In the genomic region with DNA sequence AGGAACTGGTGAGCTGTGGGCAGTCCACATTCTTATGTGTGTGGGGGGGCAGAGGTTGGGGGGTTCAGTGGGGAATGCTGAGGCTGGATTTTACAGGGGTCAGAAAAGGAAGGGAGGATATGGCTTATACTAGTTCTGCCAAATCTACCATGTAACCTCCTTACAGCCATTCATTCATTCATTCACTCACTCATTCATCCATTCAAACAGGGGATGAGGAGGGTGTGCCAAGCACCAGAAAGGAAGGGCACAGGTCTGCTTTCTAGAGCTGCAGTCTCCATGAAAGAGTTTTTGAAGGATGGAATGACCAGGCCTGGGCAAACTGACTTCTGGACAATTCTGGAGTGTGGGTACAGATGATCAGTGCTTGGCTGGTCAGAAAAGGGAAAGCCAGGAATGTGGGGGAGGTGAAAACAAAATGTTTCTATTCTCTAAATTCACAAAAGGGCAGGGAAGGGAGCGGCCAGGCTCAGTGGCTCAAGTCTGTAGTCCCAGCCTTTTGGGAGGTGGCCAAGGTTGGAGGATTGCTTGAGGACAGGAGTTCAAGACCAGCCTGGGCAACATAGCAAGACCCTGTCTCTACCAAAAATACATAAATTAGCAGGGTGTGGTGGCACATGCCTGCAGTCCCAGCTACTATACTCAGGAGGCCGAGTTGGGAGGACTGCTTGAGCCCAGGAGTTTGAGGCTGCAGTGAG, we compare ENCODE assay signal across 2 cellular contexts.
TF ChIP-seq lines count a peak whose summit lies in the region.

No MANE protein-coding gene starts in this region.

TF ChIP-seq in HepG2, 621 proteins besides CTCF, POLR2A, EP300 and RAD21:
- 0 out of 2 replicates have a peak, but pooled peaks have one; percentile 60 for TF ChIP-seq ZNF121 (CRISPR knock-in tag; IDR thresholded peaks at IDR 0.05)
- TF ChIP-seq, protein P1, sequence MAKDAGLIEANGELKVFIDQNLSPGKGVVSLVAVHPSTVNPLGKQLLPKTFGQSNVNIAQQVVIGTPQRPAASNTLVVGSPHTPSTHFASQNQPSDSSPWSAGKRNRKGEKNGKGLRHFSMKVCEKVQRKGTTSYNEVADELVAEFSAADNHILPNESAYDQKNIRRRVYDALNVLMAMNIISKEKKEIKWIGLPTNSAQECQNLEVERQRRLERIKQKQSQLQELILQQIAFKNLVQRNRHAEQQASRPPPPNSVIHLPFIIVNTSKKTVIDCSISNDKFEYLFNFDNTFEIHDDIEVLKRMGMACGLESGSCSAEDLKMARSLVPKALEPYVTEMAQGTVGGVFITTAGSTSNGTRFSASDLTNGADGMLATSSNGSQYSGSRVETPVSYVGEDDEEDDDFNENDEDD (CRISPR knock-in tag; IDR thresholded peaks at IDR 0.05; ENCODE audit: borderline replicate concordance): no peak
- TF ChIP-seq, protein P2, sequence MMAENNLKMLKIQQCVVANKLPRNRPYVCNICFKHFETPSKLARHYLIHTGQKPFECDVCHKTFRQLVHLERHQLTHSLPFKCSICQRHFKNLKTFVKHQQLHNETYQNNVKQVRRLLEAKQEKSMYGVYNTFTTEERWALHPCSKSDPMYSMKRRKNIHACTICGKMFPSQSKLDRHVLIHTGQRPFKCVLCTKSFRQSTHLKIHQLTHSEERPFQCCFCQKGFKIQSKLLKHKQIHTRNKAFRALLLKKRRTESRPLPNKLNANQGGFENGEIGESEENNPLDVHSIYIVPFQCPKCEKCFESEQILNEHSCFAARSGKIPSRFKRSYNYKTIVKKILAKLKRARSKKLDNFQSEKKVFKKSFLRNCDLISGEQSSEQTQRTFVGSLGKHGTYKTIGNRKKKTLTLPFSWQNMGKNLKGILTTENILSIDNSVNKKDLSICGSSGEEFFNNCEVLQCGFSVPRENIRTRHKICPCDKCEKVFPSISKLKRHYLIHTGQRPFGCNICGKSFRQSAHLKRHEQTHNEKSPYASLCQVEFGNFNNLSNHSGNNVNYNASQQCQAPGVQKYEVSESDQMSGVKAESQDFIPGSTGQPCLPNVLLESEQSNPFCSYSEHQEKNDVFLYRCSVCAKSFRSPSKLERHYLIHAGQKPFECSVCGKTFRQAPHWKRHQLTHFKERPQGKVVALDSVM (CRISPR knock-in tag; IDR thresholded peaks at IDR 0.05): peak; percentile 62; the same call in 1 of the 2 replicates
- TF ChIP-seq, protein P3, sequence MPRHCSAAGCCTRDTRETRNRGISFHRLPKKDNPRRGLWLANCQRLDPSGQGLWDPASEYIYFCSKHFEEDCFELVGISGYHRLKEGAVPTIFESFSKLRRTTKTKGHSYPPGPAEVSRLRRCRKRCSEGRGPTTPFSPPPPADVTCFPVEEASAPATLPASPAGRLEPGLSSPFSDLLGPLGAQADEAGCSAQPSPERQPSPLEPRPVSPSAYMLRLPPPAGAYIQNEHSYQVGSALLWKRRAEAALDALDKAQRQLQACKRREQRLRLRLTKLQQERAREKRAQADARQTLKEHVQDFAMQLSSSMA (CRISPR knock-in tag; IDR thresholded peaks at IDR 0.05): no peak
- no peak for TF ChIP-seq STAT5B (CRISPR knock-in tag; IDR thresholded peaks at IDR 0.05)
TF ChIP-seq in HepG2: peak in this region for 2.

TF ChIP-seq in GM12878, 131 proteins besides CTCF, POLR2A, EP300 and RAD21:
- TF ChIP-seq LARP7 (IDR thresholded peaks at IDR 0.05) (no peak), PML (IDR thresholded peaks at IDR 0.05; ENCODE audit: low read length) (no peak), ZNF24 (IDR thresholded peaks at IDR 0.05) (peak; percentile 74), POLR2AphosphoS5 (IDR thresholded peaks at IDR 0.05; ENCODE audit: low read length) (no peak)
- TF ChIP-seq, protein P4, sequence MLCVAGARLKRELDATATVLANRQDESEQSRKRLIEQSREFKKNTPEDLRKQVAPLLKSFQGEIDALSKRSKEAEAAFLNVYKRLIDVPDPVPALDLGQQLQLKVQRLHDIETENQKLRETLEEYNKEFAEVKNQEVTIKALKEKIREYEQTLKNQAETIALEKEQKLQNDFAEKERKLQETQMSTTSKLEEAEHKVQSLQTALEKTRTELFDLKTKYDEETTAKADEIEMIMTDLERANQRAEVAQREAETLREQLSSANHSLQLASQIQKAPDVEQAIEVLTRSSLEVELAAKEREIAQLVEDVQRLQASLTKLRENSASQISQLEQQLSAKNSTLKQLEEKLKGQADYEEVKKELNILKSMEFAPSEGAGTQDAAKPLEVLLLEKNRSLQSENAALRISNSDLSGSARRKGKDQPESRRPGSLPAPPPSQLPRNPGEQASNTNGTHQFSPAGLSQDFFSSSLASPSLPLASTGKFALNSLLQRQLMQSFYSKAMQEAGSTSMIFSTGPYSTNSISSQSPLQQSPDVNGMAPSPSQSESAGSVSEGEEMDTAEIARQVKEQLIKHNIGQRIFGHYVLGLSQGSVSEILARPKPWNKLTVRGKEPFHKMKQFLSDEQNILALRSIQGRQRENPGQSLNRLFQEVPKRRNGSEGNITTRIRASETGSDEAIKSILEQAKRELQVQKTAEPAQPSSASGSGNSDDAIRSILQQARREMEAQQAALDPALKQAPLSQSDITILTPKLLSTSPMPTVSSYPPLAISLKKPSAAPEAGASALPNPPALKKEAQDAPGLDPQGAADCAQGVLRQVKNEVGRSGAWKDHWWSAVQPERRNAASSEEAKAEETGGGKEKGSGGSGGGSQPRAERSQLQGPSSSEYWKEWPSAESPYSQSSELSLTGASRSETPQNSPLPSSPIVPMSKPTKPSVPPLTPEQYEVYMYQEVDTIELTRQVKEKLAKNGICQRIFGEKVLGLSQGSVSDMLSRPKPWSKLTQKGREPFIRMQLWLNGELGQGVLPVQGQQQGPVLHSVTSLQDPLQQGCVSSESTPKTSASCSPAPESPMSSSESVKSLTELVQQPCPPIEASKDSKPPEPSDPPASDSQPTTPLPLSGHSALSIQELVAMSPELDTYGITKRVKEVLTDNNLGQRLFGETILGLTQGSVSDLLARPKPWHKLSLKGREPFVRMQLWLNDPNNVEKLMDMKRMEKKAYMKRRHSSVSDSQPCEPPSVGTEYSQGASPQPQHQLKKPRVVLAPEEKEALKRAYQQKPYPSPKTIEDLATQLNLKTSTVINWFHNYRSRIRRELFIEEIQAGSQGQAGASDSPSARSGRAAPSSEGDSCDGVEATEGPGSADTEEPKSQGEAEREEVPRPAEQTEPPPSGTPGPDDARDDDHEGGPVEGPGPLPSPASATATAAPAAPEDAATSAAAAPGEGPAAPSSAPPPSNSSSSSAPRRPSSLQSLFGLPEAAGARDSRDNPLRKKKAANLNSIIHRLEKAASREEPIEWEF (IDR thresholded peaks at IDR 0.05; ENCODE audit: insufficient replicate concordance, low read depth, low read length): no peak
- TF ChIP-seq, protein P5, sequence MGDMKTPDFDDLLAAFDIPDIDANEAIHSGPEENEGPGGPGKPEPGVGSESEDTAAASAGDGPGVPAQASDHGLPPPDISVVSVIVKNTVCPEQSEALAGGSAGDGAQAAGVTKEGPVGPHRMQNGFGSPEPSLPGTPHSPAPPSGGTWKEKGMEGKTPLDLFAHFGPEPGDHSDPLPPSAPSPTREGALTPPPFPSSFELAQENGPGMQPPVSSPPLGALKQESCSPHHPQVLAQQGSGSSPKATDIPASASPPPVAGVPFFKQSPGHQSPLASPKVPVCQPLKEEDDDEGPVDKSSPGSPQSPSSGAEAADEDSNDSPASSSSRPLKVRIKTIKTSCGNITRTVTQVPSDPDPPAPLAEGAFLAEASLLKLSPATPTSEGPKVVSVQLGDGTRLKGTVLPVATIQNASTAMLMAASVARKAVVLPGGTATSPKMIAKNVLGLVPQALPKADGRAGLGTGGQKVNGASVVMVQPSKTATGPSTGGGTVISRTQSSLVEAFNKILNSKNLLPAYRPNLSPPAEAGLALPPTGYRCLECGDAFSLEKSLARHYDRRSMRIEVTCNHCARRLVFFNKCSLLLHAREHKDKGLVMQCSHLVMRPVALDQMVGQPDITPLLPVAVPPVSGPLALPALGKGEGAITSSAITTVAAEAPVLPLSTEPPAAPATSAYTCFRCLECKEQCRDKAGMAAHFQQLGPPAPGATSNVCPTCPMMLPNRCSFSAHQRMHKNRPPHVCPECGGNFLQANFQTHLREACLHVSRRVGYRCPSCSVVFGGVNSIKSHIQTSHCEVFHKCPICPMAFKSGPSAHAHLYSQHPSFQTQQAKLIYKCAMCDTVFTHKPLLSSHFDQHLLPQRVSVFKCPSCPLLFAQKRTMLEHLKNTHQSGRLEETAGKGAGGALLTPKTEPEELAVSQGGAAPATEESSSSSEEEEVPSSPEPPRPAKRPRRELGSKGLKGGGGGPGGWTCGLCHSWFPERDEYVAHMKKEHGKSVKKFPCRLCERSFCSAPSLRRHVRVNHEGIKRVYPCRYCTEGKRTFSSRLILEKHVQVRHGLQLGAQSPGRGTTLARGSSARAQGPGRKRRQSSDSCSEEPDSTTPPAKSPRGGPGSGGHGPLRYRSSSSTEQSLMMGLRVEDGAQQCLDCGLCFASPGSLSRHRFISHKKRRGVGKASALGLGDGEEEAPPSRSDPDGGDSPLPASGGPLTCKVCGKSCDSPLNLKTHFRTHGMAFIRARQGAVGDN (IDR thresholded peaks at IDR 0.05): no peak
- TF ChIP-seq, protein P6, sequence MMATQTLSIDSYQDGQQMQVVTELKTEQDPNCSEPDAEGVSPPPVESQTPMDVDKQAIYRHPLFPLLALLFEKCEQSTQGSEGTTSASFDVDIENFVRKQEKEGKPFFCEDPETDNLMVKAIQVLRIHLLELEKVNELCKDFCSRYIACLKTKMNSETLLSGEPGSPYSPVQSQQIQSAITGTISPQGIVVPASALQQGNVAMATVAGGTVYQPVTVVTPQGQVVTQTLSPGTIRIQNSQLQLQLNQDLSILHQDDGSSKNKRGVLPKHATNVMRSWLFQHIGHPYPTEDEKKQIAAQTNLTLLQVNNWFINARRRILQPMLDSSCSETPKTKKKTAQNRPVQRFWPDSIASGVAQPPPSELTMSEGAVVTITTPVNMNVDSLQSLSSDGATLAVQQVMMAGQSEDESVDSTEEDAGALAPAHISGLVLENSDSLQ (IDR thresholded peaks at IDR 0.05): no peak
